27 cellular contexts compared by ENCODE assay signal in genomic region chr5:98060148-98060547, GRCh38.
"Had no signal": no experiment of that assay in that cellular context is flagged by ENCODE, and none has a peak within 500 bp of the region (broad histone marks: within the 10 kb centered on the region; RNA-seq: fewer than 3 reads in every experiment).

No MANE protein-coding gene starts in this region.

- H3K4me1 ChIP-seq: parathyroid adenoma, psoas muscle, right lobe of liver, sigmoid colon, stomach, thyroid gland, tibial nerve, upper lobe of left lung, vagina had no signal

- H3K9ac ChIP-seq: parathyroid adenoma had no signal

- H3K79me2 ChIP-seq: parathyroid adenoma had no signal

- DNase-seq: naive thymus-derived CD8-positive, alpha-beta T cell; nephron progenitor cell; nucleus accumbens; ovary; posterior cingulate gyrus; psoas muscle; right cardiac atrium; right lobe of liver; sigmoid colon; small intestine; stimulated activated CD4-positive, alpha-beta T cell treated with anti-CD3 and anti-CD28 coated beads, Interleukin-15, amount 100 ng/mL, for 24 hours; stimulated activated CD4-positive, alpha-beta T cell treated with anti-CD3 and anti-CD28 coated beads, Interleukin-2, amount 100 ng/mL, for 24 hours; stimulated activated CD4-positive, alpha-beta T cell treated with anti-CD3 and anti-CD28 coated beads, Interleukin-2, amount 100 ng/mL, for 48 hours; stimulated activated CD4-positive, alpha-beta T cell treated with anti-CD3 and anti-CD28 coated beads, Interleukin-4, amount 100 ng/mL, for 24 hours; stimulated activated naive B cell treated with anti-CD40 and anti-IgM and Interleukin-4, amounts not matched to agents 10 μg/mL and 1 μg/mL and 100 μg/mL, for 72 hours; stimulated activated naive CD4-positive, alpha-beta T cell treated with Interleukin-2 at 50 U/mL for 16 hours; stomach; thyroid gland; trophoblast cell; upper lobe of left lung had no signal

- H3K36me3 ChIP-seq: neutrophil, ovary, right lobe of liver, sigmoid colon, stomach, thoracic aorta, thyroid gland, tibial nerve, upper lobe of left lung, vagina had no signal

- H3K27me3 ChIP-seq: neutrophil, ovary, right lobe of liver, sigmoid colon, stomach, thyroid gland, tibial nerve, upper lobe of left lung, vagina had no signal

- H2AFZ ChIP-seq: parathyroid adenoma had no signal

- ATAC-seq: naive thymus-derived CD8-positive, alpha-beta T cell; natural killer cell treated with Interleukin-12 subunit alpha and Interleukin-12 subunit beta and Interleukin-15 and Interleukin-18, amount 100 ng/mL, for 72 hours; psoas muscle; right cardiac atrium; right lobe of liver; stimulated activated effector memory CD8-positive, alpha-beta T cell treated with anti-CD3 and anti-CD28 coated beads, Interleukin-12 subunit alpha, Interleukin-12 subunit beta, amount 100 ng/mL, for 72 hours; stimulated activated naive B cell treated with anti-CD40 and anti-IgM and Interleukin-4, amounts not matched to agents 10 μg/mL and 1 μg/mL and 100 μg/mL, for 72 hours had no signal

- H3K27ac ChIP-seq: neutrophil, ovary, parathyroid adenoma, psoas muscle, right lobe of liver, sigmoid colon, stomach, thoracic aorta, thyroid gland, tibial nerve, upper lobe of left lung, vagina had no signal

- H3K4me3 ChIP-seq: ovary, psoas muscle, right lobe of liver, sigmoid colon, stomach, thoracic aorta, thyroid gland, tibial nerve, upper lobe of left lung, vagina had no signal

- H3K9me3 ChIP-seq: neutrophil, ovary, psoas muscle, right lobe of liver, sigmoid colon, stomach, thoracic aorta, thyroid gland, tibial nerve, upper lobe of left lung, vagina had no signal
